Comparison of ENCODE assay signal across 22 cellular contexts in the genomic region with DNA sequence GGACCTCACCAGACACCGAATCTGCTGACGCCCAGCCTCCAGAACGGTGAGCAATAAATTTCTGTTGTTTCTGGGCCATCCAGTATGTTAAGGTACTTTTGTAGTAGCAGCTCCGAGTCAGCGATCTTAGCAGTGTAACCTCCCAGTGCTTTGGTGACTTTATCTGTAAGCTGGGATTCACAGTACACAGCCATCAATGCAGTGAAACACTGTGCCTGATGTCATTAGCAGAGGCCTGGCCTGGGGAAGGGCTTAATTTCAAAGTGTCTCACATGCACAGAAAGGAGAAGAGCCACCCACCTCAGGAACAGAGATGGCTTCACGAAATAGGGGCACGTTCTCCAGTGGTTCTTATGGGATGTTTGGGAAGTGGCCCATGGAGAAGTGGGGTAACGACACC.
DNase-seq lines count a peak whose midpoint lies in the region; ATAC-seq, FAIRE-seq and TF ChIP-seq lines count a peak whose summit lies in the region.
"Had no signal": no experiment of that assay in that cellular context is flagged by ENCODE, and none has a peak within 500 bp of the region (broad histone marks: within the 10 kb centered on the region; RNA-seq: fewer than 3 reads in every experiment).

No MANE protein-coding gene starts in this region.

- CTCF ChIA-PET in K562 (lab: Yijun Ruan, JAX; ENCODE audit: low intra/inter-chr PET ratio): no interaction called here

- FAIRE-seq in K562 (lab: Jason Lieb, UNC) (no peak), RCC 7860 (lab: Jason Lieb, UNC) (no peak)
- FAIRE-seq: A549, GM12892, GM18507, HTR-8/SVneo had no signal

- intact Hi-C loops in K562 (cut with micrococcal nuclease): no loop called here

- TF ChIP-seq POLR2A in K562 (conservative IDR thresholded peaks at IDR 0.05): no peak

- H3K27me3 ChIP-seq in BLaER1 (no peaks in the 10 kb centered on the region), K562 (ENCODE audit: control insufficient read depth in 2 of 2, insufficient read depth in 2 of 2, low read length in 2 of 2) (no peaks in the 10 kb centered on the region)

- peak; percentile 26 for DNase-seq in DMS53 (lab: John Stamatoyannopoulos, UW)
- no peak for DNase-seq in DMS53 treated with DMSO at 0.1 percent for 48 hours (lab: John Stamatoyannopoulos, UW; ENCODE audit: unreplicated experiment)
- DNase-seq in K562 (ENCODE audit: extremely low read depth in 1 of 4, low spot score in 3 of 4): peak in 1 of 4 experiments; percentile 11
- peak; percentile 7 for DNase-seq in mucosa of gallbladder (ENCODE audit: low spot score)
- DNase-seq in DMS114 treated with DMSO at 0.1 percent for 48 hours (lab: John Stamatoyannopoulos, UW; ENCODE audit: unreplicated experiment): no peak
- DNase-seq in CD1c-positive myeloid dendritic cell (ENCODE audit: extremely low spot score): no peak
- DNase-seq in RCC 7860 (ENCODE audit: low spot score): no peak
- DNase-seq: AML-193; Calu3; CD8-positive, alpha-beta T cell; DMS79; GDM1; GOT3; H7; HFFc6 had no signal

- H3K36me3 ChIP-seq in BLaER1: no peaks in the 10 kb centered on the region
- no peaks in the 10 kb centered on the region for H3K36me3 ChIP-seq in K562 (ENCODE audit: control insufficient read depth, insufficient read depth, low read length)

- H3K27ac ChIP-seq in BLaER1 (no peak overlapping the region), K562 (ENCODE audit: extremely low read depth, low read depth, low read length) (no peak overlapping the region; the same call in 2 of the 3 replicates)
- H3K27ac ChIP-seq: 22Rv1, A549 had no signal

- H3K79me2 ChIP-seq in K562 (ENCODE audit: control insufficient read depth, insufficient read depth, low read length): no peaks in the 10 kb centered on the region

- POLR2A ChIA-PET in K562 (lab: Yijun Ruan, JAX): no interaction called here

- no peak for TF ChIP-seq EP300 in K562 (IDR thresholded peaks at IDR 0.05; ENCODE audit: low read length)

- H3K4me2 ChIP-seq in BLaER1 (peak overlapping the region; percentile 2; the same call in 1 of the 2 replicates), K562 (ENCODE audit: insufficient read depth, low read length) (no peak overlapping the region)
- H3K4me2 ChIP-seq: A549 had no signal

- H3K4me1 ChIP-seq in BLaER1 (peaks cover 32% of the 10 kb centered on the region), K562 (replicated peaks in 1 of 2; ENCODE audit: control insufficient read depth in 2 of 2, insufficient read depth in 2 of 2, low read length in 2 of 2) (peaks cover 4 to 6% of the 10 kb centered on the region in 2 experiments; a peak in 4 of 5 replicates)
- H3K4me1 ChIP-seq: A549 had no signal

- 25% methylated on average over 7 of the region's 8 CpGs for WGBS in K562 (ENCODE audit: insufficient coverage, low coverage, missing lambda C conversion rate)

- TF ChIP-seq CTCF in K562 (IDR thresholded peaks at IDR 0.05 in 2 of 3, conservative IDR thresholded peaks at IDR 0.05 in 1 of 3; ENCODE audit: insufficient read depth in 2 of 3, low read depth in 1 of 3, low read length in 3 of 3): no peak

- H3K9ac ChIP-seq in BLaER1 (no peak overlapping the region), K562 (ENCODE audit: insufficient read depth in 1 of 2, low read depth in 2 of 2, low read length in 2 of 2) (no peak overlapping the region)

- in situ Hi-C loops in K562 (cut with MboI): loop anchor here (25.0 kb wide), 1 partner anchor 809 kb away; the partner anchor contains the start of genes PIGN and RELCH

- H3K9me1 ChIP-seq in K562 (ENCODE audit: control insufficient read depth, insufficient read depth, low read length): no peaks in the 10 kb centered on the region

- no peaks in the 10 kb centered on the region for H4K20me1 ChIP-seq in BLaER1
- H4K20me1 ChIP-seq in K562 (replicated peaks; ENCODE audit: control insufficient read depth, insufficient read depth, low read length): no peaks in the 10 kb centered on the region

- ATAC-seq in K562: peak; percentile 36
- ATAC-seq: A549; CD8-positive, alpha-beta T cell; HCT116 had no signal

- no peak overlapping the region for H3K4me3 ChIP-seq in BLaER1
- H3K4me3 ChIP-seq in K562: no peak overlapping the region
- H3K4me3 ChIP-seq: A549 had no signal

- H3K9me3 ChIP-seq in BLaER1 (0 out of 2 replicates have a peak, but pooled peaks cover 6% of the 10 kb centered on the region), K562 (replicated peaks; ENCODE audit: control insufficient read depth, insufficient read depth, low read depth, low read length) (no peaks in the 10 kb centered on the region)
- H3K9me3 ChIP-seq: A549 had no signal

- no TSS peak for BruUV-seq in K562 (replicated peaks; lab: Mats Ljungman, UMichigan)

- TF ChIP-seq RAD21 in K562 (CRISPR knock-in tag; conservative IDR thresholded peaks at IDR 0.05 in 1 of 2, IDR thresholded peaks at IDR 0.05 in 1 of 2): no peak

- peak overlapping the region; percentile 69 for H2AFZ ChIP-seq in K562 (ENCODE audit: low read depth, low read length)

TF ChIP-seq in K562, 482 proteins besides CTCF, POLR2A, EP300 and RAD21:
- 0 out of 2 replicates have a peak, but pooled peaks have one; percentile 22 for TF ChIP-seq L3MBTL2 (IDR thresholded peaks at IDR 0.05)
- no peak for TF ChIP-seq SMARCE1 (IDR thresholded peaks at IDR 0.05)

Comparison
In these comparisons a context has a peak if more than half of its experiments do, and no peak if none do; other contexts are left out.
1. DNase-seq: peak in DMS53 (single experiment) and mucosa of gallbladder (single experiment); none in DMS53 treated with DMSO at 0.1 percent for 48 hours (single experiment), DMS114 treated with DMSO at 0.1 percent for 48 hours (single experiment), CD1c-positive myeloid dendritic cell (single experiment) and RCC 7860 (single experiment).